ENCODE assay signal across 19 cellular contexts in the genomic region with DNA sequence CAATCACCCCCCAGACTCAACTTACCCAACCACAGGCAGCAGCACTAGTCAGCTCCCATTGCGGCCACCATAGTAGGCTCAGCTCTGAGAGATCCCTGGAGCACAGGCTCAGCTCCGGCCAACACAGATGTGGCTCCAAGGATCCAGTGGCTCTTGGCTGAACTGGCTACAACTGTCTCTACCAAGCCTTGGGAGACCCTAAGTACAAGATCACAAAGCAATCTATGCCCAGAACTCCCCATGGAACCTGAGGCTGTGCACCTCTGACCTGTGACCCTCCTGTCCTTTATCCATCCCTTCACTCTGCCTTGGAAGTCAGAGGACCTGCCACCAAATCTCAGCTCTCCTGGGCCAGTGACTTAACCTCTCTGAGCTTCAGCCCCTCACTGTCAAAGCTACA.
"Had no signal": no experiment of that assay in that cellular context is flagged by ENCODE, and none has a peak within 500 bp of the region (broad histone marks: within the 10 kb centered on the region; RNA-seq: fewer than 3 reads in every experiment).

No MANE protein-coding gene starts in this region.

- H3K4me1 ChIP-seq: SJSA1 had no signal

- H3K4me1 Mint-ChIP-seq: IgD-negative memory B cell had no signal

- H3K36me3 ChIP-seq: SJSA1 had no signal

- H3K27ac ChIP-seq: HL-60, KMS-11, SJSA1, SK-N-MC had no signal

- ATAC-seq: K562 had no signal

- H3K4me3 Mint-ChIP-seq: IgD-negative memory B cell had no signal

- H3K27me3 ChIP-seq: SJSA1 had no signal

- H3K27ac Mint-ChIP-seq: IgD-negative memory B cell had no signal

- H3K4me3 ChIP-seq: K562, SJSA1, SK-N-MC had no signal

- DNase-seq: Kasumi-1, MM.1S, NCI-H1092 treated with DMSO at 0.1 percent for 48 hours, NCI-H1436, NCI-H187, NCI-H2029, NCI-H2227 treated with DMSO at 0.1 percent for 48 hours, NCI-H524 treated with DMSO at 0.1 percent for 48 hours, NCI-H69, NCI-H774, Right ventricle myocardium superior, RPMI8226, SIG-M5 had no signal
